In the genomic region with DNA sequence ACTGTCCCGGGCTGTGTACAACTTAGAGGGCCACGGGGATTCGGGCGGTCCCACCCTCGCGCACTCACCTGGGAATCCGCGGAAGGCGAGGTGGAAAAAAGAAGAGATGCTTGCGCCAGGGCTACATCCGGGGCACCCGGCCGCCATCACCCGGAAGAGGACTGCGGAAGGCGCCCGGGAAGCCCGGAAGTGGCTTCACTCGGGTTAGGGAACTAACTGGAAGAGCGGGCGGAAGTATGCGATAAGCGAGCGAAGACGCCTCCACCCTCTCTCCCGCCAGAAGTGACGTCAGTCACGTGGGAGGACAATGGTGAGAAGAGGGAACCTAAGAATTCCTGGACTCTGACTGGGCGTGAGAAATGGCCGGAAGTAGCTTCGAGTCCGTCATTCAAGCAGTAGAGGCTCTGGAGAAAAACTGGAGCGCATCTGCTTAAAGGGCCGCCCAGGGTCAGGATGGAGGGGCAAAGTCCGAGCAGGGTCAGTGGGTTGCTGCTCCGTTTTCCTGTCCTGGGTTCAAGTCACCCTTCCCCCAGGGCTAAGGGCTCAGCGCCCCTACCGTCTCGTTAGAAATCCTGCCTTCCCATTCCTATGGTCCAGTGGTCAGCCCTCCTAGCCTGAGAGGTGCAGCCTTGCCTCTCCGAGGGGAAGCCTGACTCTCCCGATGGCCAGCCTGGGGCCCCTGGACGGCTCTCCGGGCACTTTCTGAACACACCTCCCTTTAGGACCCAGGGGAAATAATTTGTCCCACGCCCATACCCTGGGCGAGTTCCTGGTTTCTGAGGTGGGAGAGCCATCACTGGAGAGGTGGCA, we compare ENCODE assay signal across 8 cellular contexts. TPM values are rescaled to one million over a fixed set of nuclear protein-coding genes. Genes with fewer than 3 reads are reported as not detected.
DNase-seq lines count a peak whose midpoint lies in the region; ATAC-seq and TF ChIP-seq lines count a peak whose summit lies in the region.

A gene (minus strand): TSS at position 165 of the 810 bp plus-strand sequence. CDS start 627 bp downstream, outside the sequence.

- in situ Hi-C loops in GM18951 (cut with MboI; ENCODE audit: low sequenced_read_pairs, unreplicated experiment), result no loop called here

- H3K4me3 ChIP-seq in AG04449 (ENCODE audit: low read depth, low read length), result peak within 1 kb of the TSS; percentile 97
- H3K4me3 ChIP-seq in spleen, result peak within 1 kb of the TSS; percentile 75 to 98 (median 86)

- TF ChIP-seq CTCF in AG04449 (IDR thresholded peaks at IDR 0.05; ENCODE audit: insufficient read depth, low read length, missing control alignments) (peak; percentile 7), spleen (IDR thresholded peaks at IDR 0.05 in 8 of 11, conservative IDR thresholded peaks at IDR 0.05 in 3 of 11) (peak in 1 of 11 experiments; percentile 10)

- DNase-seq in AG04449 (ENCODE audit: low read depth, low spot score) (peak; percentile 97), NCI-H446 treated with DMSO at 0.1 percent for 48 hours (lab: John Stamatoyannopoulos, UW) (peak; percentile 97), cerebellar cortex (ENCODE audit: low spot score) (peak; percentile 100), iris pigment epithelial cell (ENCODE audit: low read depth) (peak; percentile 100), spleen (peak; percentile 98)
- peak; percentile 85 for DNase-seq in activated CD4-positive, CD25-positive, alpha-beta regulatory T cell treated with anti-CD3 and anti-CD28 coated beads, Interleukin-2, amount 50 U/mL, for 72 hours

- 0 to 1% (median 0%) methylated on average over 36 to 45 of the region's 45 CpGs for WGBS in spleen, 5 donors

- POLR2A ChIA-PET in AG04449 (lab: Yijun Ruan, JAX), result interaction anchor here (0.6 to 2.5 kb wide), 4 partner anchors 10 to 203 kb away, joined by 3 to 12 read pairs (median 4); a partner anchor contains a TSS

- H3K27ac ChIP-seq in spleen, result peak within 1 kb of the TSS; percentile 85 to 98 (median 94)

- peaks cover 0 to 77% (median 66%) of the 10 kb centered on the region in 6 donors for H3K36me3 ChIP-seq in spleen

- CTCF ChIA-PET in AG04449 (lab: Yijun Ruan, JAX), result interaction anchor here (0.9 to 2.7 kb wide), 5 partner anchors 14 to 54 kb away, joined by 3 to 14 read pairs (median 4); a partner anchor contains a TSS

- H3K4me1 ChIP-seq in spleen, result peaks cover 19 to 74% (median 53%) of the 10 kb centered on the region in 6 donors

- no peaks in the 10 kb centered on the region for H3K9me3 ChIP-seq in spleen

- TF ChIP-seq POLR2A in GM18951 (IDR thresholded peaks at IDR 0.05; ENCODE audit: extremely low read depth, insufficient read depth, insufficient read length), result peak; percentile 58
- TF ChIP-seq POLR2A in spleen (IDR thresholded peaks at IDR 0.05), result peak in 1 of 3 donors; percentile 29

- intact Hi-C loops in spleen (cut with DNase I; ENCODE audit: low total_unique reads), result no loop called here

- H3K27me3 ChIP-seq in spleen (replicated peaks in 1 of 7), result no peaks in the 10 kb centered on the region

- peak; percentile 66 for ATAC-seq in HG03280 (IDR thresholded peaks at IDR 0.05; ENCODE audit: unreplicated experiment)

RNA-seq across cellular contexts. Expression of the gene that starts here (rescaled TPM):
- 10 to 100 TPM; 33.9 to 60.0 (median 55.8) TPM for total RNA-seq in spleen
- 10 to 100 TPM; 27.8 to 42.9 (median 42.9) TPM for polyA plus RNA-seq in spleen

Comparison
In these comparisons a context has a peak if more than half of its experiments do, and no peak if none do; other contexts are left out.
1. Peak in every context shown above with its lines: DNase-seq, ATAC-seq, H3K4me3 ChIP-seq and H3K27ac ChIP-seq.